10 cellular contexts compared by ENCODE assay signal in the genomic region with DNA sequence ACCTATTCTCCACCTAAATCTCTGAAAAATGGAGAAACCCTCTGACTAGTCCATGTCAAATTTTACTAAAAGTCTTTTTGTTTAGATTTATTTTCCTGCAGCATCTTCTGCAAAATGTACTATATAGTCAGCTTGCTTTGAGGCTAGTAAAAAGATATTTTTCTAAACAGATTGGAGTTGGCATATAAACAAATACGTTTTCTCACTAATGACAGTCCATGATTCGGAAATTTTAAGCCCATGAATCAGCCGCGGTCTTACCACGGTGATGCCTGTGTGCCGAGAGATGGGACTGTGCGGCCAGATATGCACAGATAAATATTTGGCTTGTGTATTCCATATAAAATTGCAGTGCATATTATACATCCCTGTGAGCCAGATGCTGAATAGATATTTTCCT. TPM values are rescaled to one million over a fixed set of nuclear protein-coding genes. Genes with fewer than 3 reads are reported as not detected.
DNase-seq lines count a peak whose midpoint lies in the region; ATAC-seq, FAIRE-seq and TF ChIP-seq lines count a peak whose summit lies in the region.
"Had no signal": no experiment of that assay in that cellular context is flagged by ENCODE, and none has a peak within 500 bp of the region (broad histone marks: within the 10 kb centered on the region; RNA-seq: fewer than 3 reads in every experiment).

No MANE protein-coding gene starts in this region.

- H3K9ac ChIP-seq in skeletal muscle satellite cell (ENCODE audit: low read depth, low read length) = peak overlapping the region; percentile 80

- peaks cover 23% of the 10 kb centered on the region for H3K4me1 Mint-ChIP-seq in activated naive CD4-positive, alpha-beta T cell treated with anti-CD3 and anti-CD28 coated beads for 36 hours (ENCODE audit: low read depth)

- H3K4me3 ChIP-seq in RWPE2 (ENCODE audit: severe bottlenecking) = peak overlapping the region; percentile 88
- peak overlapping the region; percentile 72 for H3K4me3 ChIP-seq in fibroblast of pulmonary artery (replicated peaks; ENCODE audit: low read depth, low read length)
- H3K4me3 ChIP-seq in skeletal muscle satellite cell (ENCODE audit: low read length) = peak overlapping the region; percentile 85

- H3K27ac Mint-ChIP-seq in activated naive CD4-positive, alpha-beta T cell treated with anti-CD3 and anti-CD28 coated beads for 36 hours = no peak overlapping the region

- H3K27me3 ChIP-seq in RWPE2 (ENCODE audit: insufficient read depth, poor library complexity, severe bottlenecking) = no peaks in the 10 kb centered on the region
- H3K27me3 ChIP-seq in skeletal muscle satellite cell (ENCODE audit: control insufficient read depth, insufficient read depth, low read length) = peaks cover 14% of the 10 kb centered on the region

- TF ChIP-seq POLR2A in GM12892 (IDR thresholded peaks at IDR 0.05; ENCODE audit: low read depth, low read length) = no peak

- no peaks in the 10 kb centered on the region for H3K36me3 ChIP-seq in RWPE2 (ENCODE audit: low read depth)
- H3K36me3 ChIP-seq in skeletal muscle satellite cell (ENCODE audit: insufficient read depth, low read length) = no peaks in the 10 kb centered on the region

- H3K4me1 ChIP-seq in RWPE2 (ENCODE audit: insufficient read depth, poor library complexity, severe bottlenecking) (peaks cover 8% of the 10 kb centered on the region), skeletal muscle satellite cell (ENCODE audit: control insufficient read depth, insufficient read depth, low read length) (peaks cover 28% of the 10 kb centered on the region)

- DNase-seq in NCI-H2029 treated with DMSO at 0.1 percent for 48 hours (lab: John Stamatoyannopoulos, UW) (peak; percentile 19), NCI-H2029 (lab: John Stamatoyannopoulos, UW) (no peak), RWPE2 (ENCODE audit: low spot score) (no peak), fibroblast of pulmonary artery (ENCODE audit: low read depth) (peak; percentile 61), omental fat pad (ENCODE audit: low spot score) (no peak), GM12892 (ENCODE audit: insufficient read length) (no peak)
- no peak for DNase-seq in activated naive CD4-positive, alpha-beta T cell treated with anti-CD3 and anti-CD28 coated beads for 36 hours

- no peaks in the 10 kb centered on the region for H3K36me3 Mint-ChIP-seq in activated naive CD4-positive, alpha-beta T cell treated with anti-CD3 and anti-CD28 coated beads for 36 hours (ENCODE audit: low read depth)
- H3K36me3 Mint-ChIP-seq: memory B cell had no signal

- ATAC-seq in RWPE2 (ENCODE audit: low read depth) = 0 out of 3 replicates have a peak, but pooled peaks have one; percentile 7
- ATAC-seq in omental fat pad (ENCODE audit: low FRiP score) = no peak

- no peak overlapping the region for H3K4me3 Mint-ChIP-seq in activated naive CD4-positive, alpha-beta T cell treated with anti-CD3 and anti-CD28 coated beads for 36 hours

- FAIRE-seq in GM12892 (lab: Jason Lieb, UNC) = no peak

- no peak overlapping the region for H3K27ac ChIP-seq in RWPE2 (ENCODE audit: poor library complexity, severe bottlenecking)
- H3K27ac ChIP-seq: HL-60 had no signal

- intact Hi-C loops in activated naive CD4-positive, alpha-beta T cell treated with anti-CD3 and anti-CD28 coated beads for 36 hours (cut with micrococcal nuclease) = loop anchor here (5.0 kb wide), 3 partner anchors 159 to 1449 kb away; no protein-coding TSS in a partner anchor

- no peaks in the 10 kb centered on the region for H3K9me3 Mint-ChIP-seq in activated naive CD4-positive, alpha-beta T cell treated with anti-CD3 and anti-CD28 coated beads for 36 hours

- no peak for TF ChIP-seq CTCF in RWPE2 (IDR thresholded peaks at IDR 0.05; ENCODE audit: poor library complexity, severe bottlenecking)
- TF ChIP-seq CTCF in fibroblast of pulmonary artery (IDR thresholded peaks at IDR 0.05; ENCODE audit: low read length, missing control alignments) = no peak
- TF ChIP-seq CTCF in omental fat pad (IDR thresholded peaks at IDR 0.05) = no peak

- H3K27me3 Mint-ChIP-seq in activated naive CD4-positive, alpha-beta T cell treated with anti-CD3 and anti-CD28 coated beads for 36 hours (ENCODE audit: low read depth) = peaks cover 60% of the 10 kb centered on the region

- H3K9me3 ChIP-seq in RWPE2 (ENCODE audit: severe bottlenecking) (no peaks in the 10 kb centered on the region), skeletal muscle satellite cell (replicated peaks; ENCODE audit: low read length) (no peaks in the 10 kb centered on the region)

- CTCF ChIA-PET in activated naive CD4-positive, alpha-beta T cell treated with anti-CD3 and anti-CD28 coated beads for 36 hours (lab: Charles Lee) = interaction anchor here (0.7 to 1.2 kb wide), 2 partner anchors 17 to 1132 kb away, joined by 3 to 7 read pairs; no protein-coding TSS in a partner anchor

- H3K4me2 ChIP-seq in skeletal muscle satellite cell (ENCODE audit: low read length) = peak overlapping the region; percentile 99

RNA-seq across cellular contexts. Expression of a gene that starts 3.2 kb away (rescaled TPM):
- 3.3 and 6.1 TPM in 2 replicates for total RNA-seq in skeletal muscle satellite cell (2012; rRNA removed)
- not detected for total RNA-seq in activated naive CD4-positive, alpha-beta T cell treated with anti-CD3 and anti-CD28 coated beads for 36 hours
- 10 to 100 TPM in 1 of 4 donors, 1 to 10 TPM in 3; 3.8 to 10.1 (median 6.7) TPM for total RNA-seq in omental fat pad
- 0.30 TPM for polyA plus RNA-seq in GM12892 (2012; ENCODE audit: missing spikeins)

Comparison
In these comparisons a context has a peak if more than half of its experiments do, and no peak if none do; other contexts are left out.
1. DNase-seq: peak in NCI-H2029 treated with DMSO at 0.1 percent for 48 hours (single experiment) and fibroblast of pulmonary artery (single experiment); none in NCI-H2029 (single experiment), RWPE2 (single experiment), activated naive CD4-positive, alpha-beta T cell treated with anti-CD3 and anti-CD28 coated beads for 36 hours (single experiment), omental fat pad (single experiment) and GM12892 (single experiment).
2. RNA of a gene that starts 3.2 kb away (total RNA-seq): 3.8 to 10.1 TPM in omental fat pad; not detected in activated naive CD4-positive, alpha-beta T cell treated with anti-CD3 and anti-CD28 coated beads for 36 hours; every median in the first group is over 4 times any median in the second.
3. Peak in every context shown above with its lines, with median percentiles within 50 percentile points of each other: H3K4me3 ChIP-seq.